In genomic region chr1:110209715-110210603, GRCh38 we compare ENCODE assay signal across 8 cellular contexts. TPM values are rescaled to one million over a fixed set of nuclear protein-coding genes. Genes with fewer than 3 reads are reported as not detected.
DNase-seq lines count a peak whose midpoint lies in the region; ATAC-seq and TF ChIP-seq lines count a peak whose summit lies in the region.

TSS of gene KCNC4 (plus strand) at chr1:110210314. CDS start at chr1:110211500, 1,186 bp downstream.

- no peaks in the 10 kb centered on the region for H3K9me3 Mint-ChIP-seq in activated CD8-positive, alpha-beta T cell treated with anti-CD3 and anti-CD28 coated beads for 36 hours

- peak; percentile 82 for ATAC-seq in HG03439 (IDR thresholded peaks at IDR 0.05; ENCODE audit: unreplicated experiment)
- ATAC-seq in activated CD8-positive, alpha-beta T cell treated with anti-CD3 and anti-CD28 coated beads for 36 hours: peak; percentile 90
- peak; percentile 93 to 94 for ATAC-seq in lower lobe of right lung

- peaks cover 44% of the 10 kb centered on the region for H3K4me1 Mint-ChIP-seq in activated CD8-positive, alpha-beta T cell treated with anti-CD3 and anti-CD28 coated beads for 36 hours (ENCODE audit: low read depth)

- peaks cover 7% of the 10 kb centered on the region for H3K27me3 ChIP-seq in BE2C
- peaks cover 38% of the 10 kb centered on the region for H3K27me3 ChIP-seq in ectodermal cell (ENCODE audit: control insufficient read depth, insufficient read depth, low read length, poor library complexity, severe bottlenecking)
- peaks cover 11% of the 10 kb centered on the region for H3K27me3 ChIP-seq in lower lobe of right lung (ENCODE audit: low read depth)

- POLR2A ChIA-PET in activated CD8-positive, alpha-beta T cell treated with anti-CD3 and anti-CD28 coated beads for 36 hours (lab: Charles Lee): interaction anchor here (0.6 to 7.0 kb wide), 3 partner anchors 13 to 129 kb away, joined by 3 to 64 read pairs (median 3); partner anchors contain the start of gene RBM15

- H3K36me3 ChIP-seq in BE2C: no peaks in the 10 kb centered on the region
- H3K36me3 ChIP-seq in ectodermal cell (ENCODE audit: control insufficient read depth, insufficient read depth, low read length): no peaks in the 10 kb centered on the region
- H3K36me3 ChIP-seq in lower lobe of right lung: no peaks in the 10 kb centered on the region

- intact Hi-C loops in activated CD8-positive, alpha-beta T cell treated with anti-CD3 and anti-CD28 coated beads for 36 hours (cut with micrococcal nuclease): loop anchor here (2.0 to 10.0 kb wide), 2 partner anchors 27 to 285 kb away; no protein-coding TSS in a partner anchor
- intact Hi-C loops in lower lobe of right lung (cut with DNase I): loop anchor here (5.0 kb wide), 1 partner anchor 102 kb away; no protein-coding TSS in a partner anchor

- peak within 1 kb of the TSS; percentile 39 for H3K27ac ChIP-seq in ectodermal cell (ENCODE audit: insufficient read depth, low read depth, low read length, poor library complexity, severe bottlenecking)
- peak within 1 kb of the TSS; percentile 87 for H3K27ac ChIP-seq in lower lobe of right lung

- H3K27ac Mint-ChIP-seq in activated CD8-positive, alpha-beta T cell treated with anti-CD3 and anti-CD28 coated beads for 36 hours: peak within 1 kb of the TSS; percentile 85

- peaks cover 3% of the 10 kb centered on the region for H3K36me3 Mint-ChIP-seq in activated CD8-positive, alpha-beta T cell treated with anti-CD3 and anti-CD28 coated beads for 36 hours (ENCODE audit: low read depth)

- H3K9me3 ChIP-seq in BE2C (no peaks in the 10 kb centered on the region), ectodermal cell (ENCODE audit: control insufficient read depth, low read length) (no peaks in the 10 kb centered on the region), lower lobe of right lung (no peaks in the 10 kb centered on the region)

- peak within 1 kb of the TSS; percentile 87 for H3K4me3 Mint-ChIP-seq in activated CD8-positive, alpha-beta T cell treated with anti-CD3 and anti-CD28 coated beads for 36 hours

- H3K4me1 ChIP-seq in BE2C (peaks cover 29% of the 10 kb centered on the region), ectodermal cell (ENCODE audit: control insufficient read depth, insufficient read depth, low read length) (peaks cover 13% of the 10 kb centered on the region), lower lobe of right lung (peaks cover 40% of the 10 kb centered on the region)

- no peaks in the 10 kb centered on the region for H3K27me3 Mint-ChIP-seq in activated CD8-positive, alpha-beta T cell treated with anti-CD3 and anti-CD28 coated beads for 36 hours

- peak; percentile 88 for DNase-seq in BE2C
- DNase-seq in GM19240 (ENCODE audit: insufficient read length, low spot score): peak; percentile 83
- DNase-seq in NCI-H82 (lab: John Stamatoyannopoulos, UW): peak; percentile 91
- peak; percentile 93 for DNase-seq in activated CD8-positive, alpha-beta T cell treated with anti-CD3 and anti-CD28 coated beads for 36 hours
- peak; percentile 94 for DNase-seq in lower lobe of right lung
- peak; percentile 76 to 87 (median 79) for DNase-seq in stimulated activated CD4-positive, alpha-beta T cell treated with anti-CD3 and anti-CD28 coated beads, TNF-alpha, amount 100 ng/mL, for 1 hour (ENCODE audit: low read depth in 3 of 3, low spot score in 1 of 3)

- CTCF ChIA-PET in activated CD8-positive, alpha-beta T cell treated with anti-CD3 and anti-CD28 coated beads for 36 hours (lab: Charles Lee): interaction anchor here (1.2 to 17.6 kb wide), 18 partner anchors 7 to 249 kb away, joined by 3 to 761 read pairs (median 23); partner anchors contain the start of genes LAMTOR5 and RBM15

- H3K4me3 ChIP-seq in BE2C (ENCODE audit: low read depth, low read length) (peak within 1 kb of the TSS; percentile 63), ectodermal cell (ENCODE audit: insufficient read depth, low read depth, low read length) (peak within 1 kb of the TSS; percentile 54), lower lobe of right lung (peak within 1 kb of the TSS; percentile 82)

- TF ChIP-seq CTCF in BE2C (IDR thresholded peaks at IDR 0.05; ENCODE audit: low read depth, low read length) (no peak), lower lobe of right lung (IDR thresholded peaks at IDR 0.05) (no peak)
- no peak for TF ChIP-seq CTCF in activated CD8-positive, alpha-beta T cell treated with anti-CD3 and anti-CD28 coated beads for 36 hours (IDR thresholded peaks at IDR 0.05)

- WGBS in ectodermal cell, 2 experiments: 1% methylated on average over 103 of the region's 103 CpGs

RNA-seq across cellular contexts. Expression of gene KCNC4, which starts in this region (rescaled TPM):
- polyA plus RNA-seq in BE2C (2012; ENCODE audit: insufficient read depth, insufficient read length, low read depth): 3.6 TPM
- total RNA-seq in activated CD8-positive, alpha-beta T cell treated with anti-CD3 and anti-CD28 coated beads for 36 hours: 10 to 100 TPM; 10.7 to 12.2 TPM
- 5.0 TPM for polyA plus RNA-seq in ectodermal cell (2013, experiment 1 of 4)
- 4.6 TPM for polyA plus RNA-seq in ectodermal cell (2013, experiment 2 of 4)
- 4.5 TPM for polyA plus RNA-seq in ectodermal cell (2013, experiment 3 of 4)
- polyA plus RNA-seq in ectodermal cell (2013, experiment 4 of 4): 6.1 TPM
- 10.0 TPM for total RNA-seq in lower lobe of right lung

Comparison
In these comparisons a context has a peak if more than half of its experiments do, and no peak if none do; other contexts are left out.
1. Peak in every context shown above with its lines: DNase-seq, ATAC-seq, H3K4me3 ChIP-seq and H3K27ac ChIP-seq.